ENCODE assay signal across 9 cellular contexts in the genomic region with DNA sequence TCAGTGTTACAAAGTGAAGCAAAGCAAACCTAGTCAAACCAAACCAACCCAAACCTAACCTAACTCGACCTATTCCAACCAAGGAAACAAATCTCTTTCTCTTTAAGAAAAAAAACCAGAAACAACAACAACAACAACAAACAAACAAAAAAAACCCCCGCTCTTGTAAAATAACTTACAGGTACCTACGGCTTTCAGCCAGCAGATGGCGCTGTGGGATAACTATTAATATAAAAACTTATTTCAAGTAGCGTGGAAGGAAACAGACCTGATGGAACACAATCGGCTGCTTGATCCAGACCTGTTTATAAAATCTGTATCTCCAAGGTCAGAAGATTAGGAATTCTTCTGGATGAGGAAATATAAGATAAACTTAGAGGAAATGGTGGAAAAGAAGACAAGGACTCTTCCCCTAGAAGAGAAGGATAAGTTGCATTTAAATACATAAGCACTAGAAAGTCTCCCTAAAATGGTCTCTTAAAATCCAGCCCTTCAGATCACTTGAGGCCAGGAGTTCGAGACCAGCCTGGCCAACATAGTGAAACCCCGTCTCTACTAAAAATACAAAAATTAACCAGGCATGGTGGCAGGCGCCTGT. TPM values are rescaled to one million over a fixed set of nuclear protein-coding genes. Genes with fewer than 3 reads are reported as not detected.
A peak's percentile ranks its signal among the peaks of the same experiment; 100 is the strongest.
DNase-seq lines count a peak whose midpoint lies in the region; ATAC-seq and TF ChIP-seq lines count a peak whose summit lies in the region.
"Had no signal": no experiment of that assay in that cellular context is flagged by ENCODE, and none has a peak within 500 bp of the region (broad histone marks: within the 10 kb centered on the region; RNA-seq: fewer than 3 reads in every experiment).

No MANE protein-coding gene starts in this region.

- DNase-seq in DMS79 treated with DMSO at 0.1 percent for 48 hours (lab: John Stamatoyannopoulos, UW), result peak; percentile 26
- DNase-seq in DMS79 (lab: John Stamatoyannopoulos, UW), result no peak
- DNase-seq in NCI-H2081 (lab: John Stamatoyannopoulos, UW), result peak; percentile 49 to 67
- peak; percentile 14 for DNase-seq in activated B cell treated with CpG ODN at 0.5 μM for 24 hours
- peak in 39 of 61 donors; percentile 0 to 45 (median 4) for DNase-seq in caudate nucleus (lab: John Stamatoyannopoulos, UW)
- peak; percentile 32 to 81 for DNase-seq in left colon
- peak; percentile 60 for DNase-seq in stimulated activated CD4-positive, alpha-beta T cell treated with anti-CD3 and anti-CD28 coated beads, Interleukin-4, amount 100 ng/mL, for 1 hour

- no peaks in the 10 kb centered on the region for H3K9me3 Mint-ChIP-seq in activated B cell treated with CpG ODN at 0.5 μM for 24 hours

- POLR2A ChIA-PET in activated B cell treated with CpG ODN at 0.5 μM for 24 hours (lab: Charles Lee), result no interaction called here

- H3K4me3 Mint-ChIP-seq in activated B cell treated with CpG ODN at 0.5 μM for 24 hours, result no peak overlapping the region

- no peaks in the 10 kb centered on the region for H3K27me3 Mint-ChIP-seq in activated B cell treated with CpG ODN at 0.5 μM for 24 hours

- TF ChIP-seq CTCF in activated B cell treated with CpG ODN at 0.5 μM for 24 hours (IDR thresholded peaks at IDR 0.05), result no peak

- H3K36me3 Mint-ChIP-seq in activated B cell treated with CpG ODN at 0.5 μM for 24 hours (ENCODE audit: low read depth), result no peaks in the 10 kb centered on the region

- no peaks in the 10 kb centered on the region for H3K4me1 Mint-ChIP-seq in activated B cell treated with CpG ODN at 0.5 μM for 24 hours

- intact Hi-C loops in activated B cell treated with CpG ODN at 0.5 μM for 24 hours (cut with micrococcal nuclease), result loop anchor here (1.0 to 5.0 kb wide), 4 partner anchors 495 to 1141 kb away; no protein-coding TSS in a partner anchor
- intact Hi-C loops in left colon (cut with DNase I, micrococcal nuclease), result no loop called here

- H3K27ac ChIP-seq in caudate nucleus (ENCODE audit: low read depth, low read length), result no peak overlapping the region
- H3K27ac ChIP-seq: BLaER1 had no signal

- H3K27ac Mint-ChIP-seq in activated B cell treated with CpG ODN at 0.5 μM for 24 hours, result no peak overlapping the region

- peak; percentile 37 for ATAC-seq in activated B cell treated with CpG ODN at 0.5 μM for 24 hours (ENCODE audit: low read depth)
- peak; percentile 32 for ATAC-seq in left colon
- ATAC-seq in HG03025 (IDR thresholded peaks at IDR 0.05; ENCODE audit: low FRiP score, unreplicated experiment), result no peak

- CTCF ChIA-PET in activated B cell treated with CpG ODN at 0.5 μM for 24 hours (lab: Charles Lee), result no interaction called here

RNA-seq across cellular contexts. Expression of gene CDKL5, which starts 34.4 kb away (rescaled TPM):
- 3.7 and 3.8 TPM in 2 replicates for total RNA-seq in activated B cell treated with CpG ODN at 0.5 μM for 24 hours
- 1 to 10 TPM; 4.2 to 5.0 TPM for total RNA-seq in left colon

RNA-seq across cellular contexts. Expression of gene SCML2, which starts 36.6 kb away (rescaled TPM):
- total RNA-seq in activated B cell treated with CpG ODN at 0.5 μM for 24 hours (1.3 and 2.1 TPM in 2 replicates), left colon (1 to 10 TPM; 1.0 to 1.3 TPM)
